8 cellular contexts compared by ENCODE assay signal in the genomic region with DNA sequence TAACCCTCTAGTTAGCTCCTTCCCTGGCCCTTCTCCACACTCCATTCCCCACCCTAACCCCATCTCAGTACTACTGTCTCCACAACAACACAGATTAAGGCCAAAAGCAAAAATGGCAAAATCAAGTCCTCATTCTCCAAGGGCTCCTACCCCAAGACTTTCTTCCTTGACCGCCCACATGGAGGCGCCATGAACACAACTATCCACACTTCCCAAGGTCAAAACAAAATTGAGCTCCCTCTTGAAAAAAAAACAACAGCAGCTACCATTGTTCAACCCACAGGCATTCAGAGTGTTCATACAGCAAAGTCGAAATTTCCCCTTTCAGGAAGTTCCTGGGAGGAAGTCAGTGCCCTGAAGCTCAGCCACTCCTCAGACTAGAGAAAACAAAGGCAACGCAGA. TPM values are rescaled to one million over a fixed set of nuclear protein-coding genes. Genes with fewer than 3 reads are reported as not detected.
DNase-seq lines count a peak whose midpoint lies in the region; ATAC-seq and TF ChIP-seq lines count a peak whose summit lies in the region.

No MANE protein-coding gene starts in this region.

- H3K4me3 Mint-ChIP-seq in stimulated activated naive CD8-positive, alpha-beta T cell treated with anti-CD3 and anti-CD28 coated beads, Interleukin-15, Interleukin-2, amounts not matched to agents 100 ng/mL and 50 ng/mL, for 24 hours = no peak overlapping the region

- peak; percentile 74 for DNase-seq in Daoy (ENCODE audit: low read depth)
- DNase-seq in activated CD4-positive, alpha-beta T cell treated with anti-CD3 and anti-CD28 coated beads for 48 hours = peak; percentile 63
- DNase-seq in effector CD4-positive, alpha-beta T cell = peak; percentile 26
- peak; percentile 95 for DNase-seq in medulla oblongata (ENCODE audit: extremely low spot score)

- no peak for ATAC-seq in HG02571 (IDR thresholded peaks at IDR 0.05; ENCODE audit: unreplicated experiment)
- no peak for ATAC-seq in GM21526 (IDR thresholded peaks at IDR 0.05; ENCODE audit: low FRiP score, unreplicated experiment)

- H3K4me1 Mint-ChIP-seq in stimulated activated naive CD8-positive, alpha-beta T cell treated with anti-CD3 and anti-CD28 coated beads, Interleukin-15, Interleukin-2, amounts not matched to agents 100 ng/mL and 50 ng/mL, for 24 hours (ENCODE audit: low read depth) = peaks cover 60% of the 10 kb centered on the region

- peak; percentile 65 for TF ChIP-seq CTCF in LNCAP (IDR thresholded peaks at IDR 0.05)

- H3K27me3 Mint-ChIP-seq in stimulated activated naive CD8-positive, alpha-beta T cell treated with anti-CD3 and anti-CD28 coated beads, Interleukin-15, Interleukin-2, amounts not matched to agents 100 ng/mL and 50 ng/mL, for 24 hours = no peaks in the 10 kb centered on the region

- no peaks in the 10 kb centered on the region for H3K36me3 Mint-ChIP-seq in stimulated activated naive CD8-positive, alpha-beta T cell treated with anti-CD3 and anti-CD28 coated beads, Interleukin-15, Interleukin-2, amounts not matched to agents 100 ng/mL and 50 ng/mL, for 24 hours (ENCODE audit: low read depth)

- no peaks in the 10 kb centered on the region for H3K9me3 Mint-ChIP-seq in stimulated activated naive CD8-positive, alpha-beta T cell treated with anti-CD3 and anti-CD28 coated beads, Interleukin-15, Interleukin-2, amounts not matched to agents 100 ng/mL and 50 ng/mL, for 24 hours

- H3K27ac Mint-ChIP-seq in stimulated activated naive CD8-positive, alpha-beta T cell treated with anti-CD3 and anti-CD28 coated beads, Interleukin-15, Interleukin-2, amounts not matched to agents 100 ng/mL and 50 ng/mL, for 24 hours = peak overlapping the region; percentile 90

RNA-seq across cellular contexts. Expression of a gene that starts 54.4 kb away (rescaled TPM):
- total RNA-seq in Daoy (2014; rRNA removed; shearing (Covaris generic)) = 21.7 and 22.2 TPM in 2 replicates

Comparison
In these comparisons a context has a peak if more than half of its experiments do, and no peak if none do; other contexts are left out.
1. DNase-seq: peak in every context shown above with its lines; median percentile 95 in medulla oblongata; 74 in Daoy; 63 in activated CD4-positive, alpha-beta T cell treated with anti-CD3 and anti-CD28 coated beads for 48 hours; 26 in effector CD4-positive, alpha-beta T cell.